ENCODE assay signal across 8 cellular contexts in the genomic region with DNA sequence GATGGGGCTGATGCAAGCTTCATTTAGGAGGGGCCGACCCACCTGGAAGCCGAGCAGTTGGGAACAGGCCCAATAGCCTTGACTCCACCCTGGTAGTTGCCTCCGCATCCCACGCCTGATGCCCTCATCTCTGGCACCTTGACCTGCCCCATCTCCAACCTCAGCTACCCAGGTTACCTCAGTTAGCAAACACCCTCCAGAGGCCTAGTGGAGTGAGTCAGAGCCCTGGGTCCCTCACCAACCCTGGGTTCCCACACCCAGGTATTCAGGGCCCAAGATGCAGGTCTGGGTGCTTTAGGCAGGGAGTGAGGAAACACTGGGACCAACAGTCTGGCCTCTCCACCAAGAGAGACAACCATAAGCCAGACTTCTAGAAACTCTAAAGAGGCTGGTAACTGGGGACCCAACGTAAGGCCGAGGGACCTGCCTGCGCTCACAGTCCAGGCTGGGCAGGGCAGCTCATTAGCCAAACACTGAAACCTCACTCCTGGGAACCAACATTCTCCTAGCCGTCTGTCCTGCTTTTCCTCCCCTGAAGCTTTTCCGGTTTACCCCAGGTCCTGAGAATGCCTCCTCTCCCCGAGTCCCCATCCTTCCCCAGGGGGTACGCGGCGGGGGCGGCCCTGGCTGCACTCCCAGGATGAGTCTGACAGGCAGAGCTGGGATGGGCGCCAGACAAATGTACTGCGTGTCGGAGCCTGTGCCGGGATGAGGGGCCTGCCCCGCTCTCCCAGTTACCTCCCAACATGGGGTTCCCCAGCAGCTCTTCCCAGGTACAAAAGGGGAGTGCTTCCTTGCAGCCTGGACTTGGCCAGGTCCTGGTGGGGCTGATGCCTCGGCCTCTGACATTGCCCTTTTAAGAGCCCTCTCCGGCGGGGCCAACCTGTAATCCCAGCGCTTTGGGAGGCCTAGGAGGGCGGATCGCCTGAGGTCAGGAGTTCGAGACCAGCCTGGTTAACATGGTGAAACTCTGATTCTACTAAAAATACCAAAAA. TPM values are rescaled to one million over a fixed set of nuclear protein-coding genes. Genes with fewer than 3 reads are reported as not detected.
A peak's percentile ranks its signal among the peaks of the same experiment; 100 is the strongest.
DNase-seq lines count a peak whose midpoint lies in the region; ATAC-seq and TF ChIP-seq lines count a peak whose summit lies in the region.

No MANE protein-coding gene starts in this region.

- peaks cover 12% of the 10 kb centered on the region for H3K4me1 Mint-ChIP-seq in activated T-helper 17 cell treated with anti-CD3 and anti-CD28 coated beads, Interleukin-2, amount 50 U/mL, for 72 hours

- ATAC-seq in activated T-helper 17 cell treated with anti-CD3 and anti-CD28 coated beads, Interleukin-2, amount 50 U/mL, for 72 hours (replicated peaks), result peak; percentile 28
- ATAC-seq in left cardiac atrium (peak; percentile 62 to 66), HG03159 (IDR thresholded peaks at IDR 0.05; ENCODE audit: unreplicated experiment) (no peak)

- intact Hi-C loops in left cardiac atrium (cut with DNase I), result no loop called here

- H3K9me3 ChIP-seq in skeletal muscle satellite cell (replicated peaks; ENCODE audit: low read length), result no peaks in the 10 kb centered on the region

- no peaks in the 10 kb centered on the region for H3K79me2 ChIP-seq in ACC112 (ENCODE audit: control insufficient read depth, insufficient read depth, low read length, unreplicated experiment)

- CTCF ChIA-PET in HEK293T (lab: Yijun Ruan, JAX), result interaction anchor here (1.0 to 3.1 kb wide), 9 partner anchors 9 to 159 kb away, joined by 3 to 23 read pairs (median 6); a partner anchor contains a TSS

- H3K9ac ChIP-seq in skeletal muscle satellite cell (ENCODE audit: low read depth, low read length), result peak overlapping the region; percentile 29

- peaks cover 9% of the 10 kb centered on the region for H3K27me3 Mint-ChIP-seq in activated T-helper 17 cell treated with anti-CD3 and anti-CD28 coated beads, Interleukin-2, amount 50 U/mL, for 72 hours

- DNase-seq in HEK293T (ENCODE audit: extremely low spot score) (no peak), left cardiac atrium (peak; percentile 85), inferior parietal cortex (ENCODE audit: extremely low spot score) (no peak), NCI-H524 treated with DMSO at 0.1 percent for 48 hours (lab: John Stamatoyannopoulos, UW) (no peak)

- no peak overlapping the region for H3K4me3 Mint-ChIP-seq in activated T-helper 17 cell treated with anti-CD3 and anti-CD28 coated beads, Interleukin-2, amount 50 U/mL, for 72 hours

- peak overlapping the region; percentile 62 for H3K4me2 ChIP-seq in skeletal muscle satellite cell (ENCODE audit: low read length)

- H3K27me3 ChIP-seq in ACC112 (ENCODE audit: insufficient read depth, low read length), result no peaks in the 10 kb centered on the region
- H3K27me3 ChIP-seq in skeletal muscle satellite cell (ENCODE audit: control insufficient read depth, insufficient read depth, low read length), result no peaks in the 10 kb centered on the region

- H3K36me3 Mint-ChIP-seq in activated T-helper 17 cell treated with anti-CD3 and anti-CD28 coated beads, Interleukin-2, amount 50 U/mL, for 72 hours (ENCODE audit: low read depth), result peaks cover 37% of the 10 kb centered on the region

- H3K4me1 ChIP-seq in ACC112 (ENCODE audit: control insufficient read depth, insufficient read depth, low read length, unreplicated experiment) (peaks cover 14% of the 10 kb centered on the region), skeletal muscle satellite cell (ENCODE audit: control insufficient read depth, insufficient read depth, low read length) (peaks cover 20% of the 10 kb centered on the region)

- H3K27ac ChIP-seq in ACC112 (ENCODE audit: low read depth, low read length), result peak overlapping the region; percentile 77

- H2AFZ ChIP-seq in ACC112 (ENCODE audit: low read length, unreplicated experiment), result no peak overlapping the region

- POLR2A ChIA-PET in HEK293T (lab: Yijun Ruan, JAX), result interaction anchor here (0.9 to 3.7 kb wide), 8 partner anchors 9 to 158 kb away, joined by 3 to 34 read pairs (median 4); a partner anchor contains a TSS

- H3K36me3 ChIP-seq in ACC112 (ENCODE audit: insufficient read depth, low read length), result peaks cover 32% of the 10 kb centered on the region; the same call in 1 of the 2 replicates
- H3K36me3 ChIP-seq in skeletal muscle satellite cell (ENCODE audit: insufficient read depth, low read length), result peaks cover 44% of the 10 kb centered on the region

- H3K4me3 ChIP-seq in ACC112 (ENCODE audit: low read depth, low read length) (no peak overlapping the region), skeletal muscle satellite cell (ENCODE audit: low read length) (no peak overlapping the region)

- no peaks in the 10 kb centered on the region for H3K9me3 Mint-ChIP-seq in activated T-helper 17 cell treated with anti-CD3 and anti-CD28 coated beads, Interleukin-2, amount 50 U/mL, for 72 hours

- H3K27ac Mint-ChIP-seq in activated T-helper 17 cell treated with anti-CD3 and anti-CD28 coated beads, Interleukin-2, amount 50 U/mL, for 72 hours, result peak overlapping the region; percentile 39

TF ChIP-seq in HEK293T, 16 proteins besides CTCF, POLR2A, EP300 and RAD21:
- peak; percentile 36; the same call in 1 of the 2 replicates for TF ChIP-seq L3MBTL2 (conservative IDR thresholded peaks at IDR 0.05)
- TF ChIP-seq LEF1 (IDR thresholded peaks at IDR 0.05; ENCODE audit: borderline replicate concordance), result no peak

RNA-seq across cellular contexts. Expression of a gene that starts 8.9 kb away (rescaled TPM):
- total RNA-seq in activated T-helper 17 cell treated with anti-CD3 and anti-CD28 coated beads, Interleukin-2, amount 50 U/mL, for 72 hours, result 1 to 10 TPM in 1 of 2 donors, under 1 TPM in 1; 0.77 to 1.3 TPM
- total RNA-seq in left cardiac atrium, result 10 to 100 TPM; 15.6 to 21.1 TPM
- 0.25 and 0.44 TPM in 2 replicates for total RNA-seq in skeletal muscle satellite cell (2012; rRNA removed)

RNA-seq across cellular contexts. Expression of a gene that starts 26.7 kb away (rescaled TPM):
- total RNA-seq in activated T-helper 17 cell treated with anti-CD3 and anti-CD28 coated beads, Interleukin-2, amount 50 U/mL, for 72 hours, result 100 to 1,000 TPM; 116 to 168 TPM
- 100 to 1,000 TPM; 109 to 141 TPM for total RNA-seq in left cardiac atrium
- total RNA-seq in skeletal muscle satellite cell (2012; rRNA removed), result 199 and 255 TPM in 2 replicates

RNA-seq across cellular contexts. Expression of a gene that starts 42.5 kb away (rescaled TPM):
- total RNA-seq in activated T-helper 17 cell treated with anti-CD3 and anti-CD28 coated beads, Interleukin-2, amount 50 U/mL, for 72 hours, result 10 to 100 TPM; 17.5 to 20.3 TPM
- total RNA-seq in left cardiac atrium, result 1 to 10 TPM; 2.3 to 2.5 TPM
- total RNA-seq in skeletal muscle satellite cell (2012; rRNA removed), result 9.4 TPM in 2 replicates

Comparison
In these comparisons a context has a peak if more than half of its experiments do, and no peak if none do; other contexts are left out.
1. RNA of a gene that starts 8.9 kb away (total RNA-seq): 15.6 to 21.1 TPM in left cardiac atrium; 0.77 to 1.3 TPM in activated T-helper 17 cell treated with anti-CD3 and anti-CD28 coated beads, Interleukin-2, amount 50 U/mL, for 72 hours; every median in the first group is over 4 times any median in the second.
2. RNA of a gene that starts 42.5 kb away (total RNA-seq): 17.5 to 20.3 TPM in activated T-helper 17 cell treated with anti-CD3 and anti-CD28 coated beads, Interleukin-2, amount 50 U/mL, for 72 hours; 2.3 to 2.5 TPM in left cardiac atrium; every median in the first group is over 4 times any median in the second.